In genomic region chr11:22491826-22492225, GRCh38 we compare ENCODE assay signal across 13 cellular contexts.
DNase-seq lines count a peak whose midpoint lies in the region; ATAC-seq and TF ChIP-seq lines count a peak whose summit lies in the region.
"Had no signal": no experiment of that assay in that cellular context is flagged by ENCODE, and none has a peak within 500 bp of the region (broad histone marks: within the 10 kb centered on the region; RNA-seq: fewer than 3 reads in every experiment).

No MANE protein-coding gene starts in this region.

- no peaks in the 10 kb centered on the region for H3K9me3 ChIP-seq in MG63
- H3K9me3 ChIP-seq: gastroesophageal sphincter had no signal

- no peak for ATAC-seq in HG03196 (IDR thresholded peaks at IDR 0.05; ENCODE audit: unreplicated experiment)
- ATAC-seq: gastroesophageal sphincter; stimulated activated effector memory CD8-positive, alpha-beta T cell treated with anti-CD3 and anti-CD28 coated beads, Interleukin-12 subunit alpha, Interleukin-12 subunit beta, amount 100 ng/mL, for 72 hours had no signal

- CTCF ChIA-PET in activated naive CD4-positive, alpha-beta T cell treated with anti-CD3 and anti-CD28 coated beads for 36 hours (lab: Charles Lee): no interaction called here

- intact Hi-C loops in activated naive CD4-positive, alpha-beta T cell treated with anti-CD3 and anti-CD28 coated beads for 36 hours (cut with micrococcal nuclease): no loop called here

- H3K4me3 Mint-ChIP-seq in activated naive CD4-positive, alpha-beta T cell treated with anti-CD3 and anti-CD28 coated beads for 36 hours: no peak overlapping the region
- H3K4me3 Mint-ChIP-seq: CD14-positive monocyte; stimulated activated effector memory CD8-positive, alpha-beta T cell treated with anti-CD3 and anti-CD28 coated beads, Interleukin-12 subunit alpha, Interleukin-12 subunit beta, amount 100 ng/mL, for 72 hours had no signal

- H3K36me3 ChIP-seq in MG63: no peaks in the 10 kb centered on the region
- H3K36me3 ChIP-seq: gastroesophageal sphincter had no signal

- DNase-seq in AG10803 (ENCODE audit: low read depth) (peak; percentile 85), MG63 (peak; percentile 60), astrocyte of the hippocampus (ENCODE audit: low read depth, low spot score) (peak; percentile 79), kidney tubule cell (ENCODE audit: low spot score) (peak; percentile 15), cerebellar nuclear complex (lab: John Stamatoyannopoulos, UW) (no peak)
- no peak for DNase-seq in activated naive CD4-positive, alpha-beta T cell treated with anti-CD3 and anti-CD28 coated beads for 36 hours
- DNase-seq in activated effector memory CD4-positive, alpha-beta T cell treated with Interleukin-2 at 50 U/mL for 16 hours: no peak
- DNase-seq: T-helper 1 cell had no signal

- no peaks in the 10 kb centered on the region for H3K27me3 ChIP-seq in MG63
- H3K27me3 ChIP-seq: gastroesophageal sphincter had no signal

- H3K4me3 ChIP-seq in AG10803 (ENCODE audit: low read length) (peak overlapping the region; percentile 28), MG63 (no peak overlapping the region)
- H3K4me3 ChIP-seq: gastroesophageal sphincter, smooth muscle cell had no signal

- H3K27ac Mint-ChIP-seq in activated naive CD4-positive, alpha-beta T cell treated with anti-CD3 and anti-CD28 coated beads for 36 hours: no peak overlapping the region
- H3K27ac Mint-ChIP-seq: CD14-positive monocyte; stimulated activated effector memory CD8-positive, alpha-beta T cell treated with anti-CD3 and anti-CD28 coated beads, Interleukin-12 subunit alpha, Interleukin-12 subunit beta, amount 100 ng/mL, for 72 hours had no signal

- H3K4me1 Mint-ChIP-seq in activated naive CD4-positive, alpha-beta T cell treated with anti-CD3 and anti-CD28 coated beads for 36 hours (ENCODE audit: low read depth): no peaks in the 10 kb centered on the region
- H3K4me1 Mint-ChIP-seq: CD14-positive monocyte; stimulated activated effector memory CD8-positive, alpha-beta T cell treated with anti-CD3 and anti-CD28 coated beads, Interleukin-12 subunit alpha, Interleukin-12 subunit beta, amount 100 ng/mL, for 72 hours had no signal

- no peaks in the 10 kb centered on the region for H3K36me3 Mint-ChIP-seq in activated naive CD4-positive, alpha-beta T cell treated with anti-CD3 and anti-CD28 coated beads for 36 hours (ENCODE audit: low read depth)
- H3K36me3 Mint-ChIP-seq: CD14-positive monocyte; stimulated activated effector memory CD8-positive, alpha-beta T cell treated with anti-CD3 and anti-CD28 coated beads, Interleukin-12 subunit alpha, Interleukin-12 subunit beta, amount 100 ng/mL, for 72 hours had no signal

- peaks cover 21% of the 10 kb centered on the region for H3K27me3 Mint-ChIP-seq in activated naive CD4-positive, alpha-beta T cell treated with anti-CD3 and anti-CD28 coated beads for 36 hours (ENCODE audit: low read depth)

- TF ChIP-seq CTCF in AG10803 (conservative IDR thresholded peaks at IDR 0.05; ENCODE audit: low read length): no peak

- no peaks in the 10 kb centered on the region for H3K9me3 Mint-ChIP-seq in activated naive CD4-positive, alpha-beta T cell treated with anti-CD3 and anti-CD28 coated beads for 36 hours

Comparison
In these comparisons a context has a peak if more than half of its experiments do, and no peak if none do; other contexts are left out.
1. DNase-seq: peak in AG10803 (single experiment), MG63 (single experiment), astrocyte of the hippocampus (single experiment) and kidney tubule cell (single experiment); none in cerebellar nuclear complex (0 of 2), activated naive CD4-positive, alpha-beta T cell treated with anti-CD3 and anti-CD28 coated beads for 36 hours (single experiment) and activated effector memory CD4-positive, alpha-beta T cell treated with Interleukin-2 at 50 U/mL for 16 hours (single experiment).